8 cellular contexts compared by ENCODE assay signal in genomic region chr11:23112987-23113886, GRCh38.
DNase-seq lines count a peak whose midpoint lies in the region; ATAC-seq and TF ChIP-seq lines count a peak whose summit lies in the region.

No MANE protein-coding gene starts in this region.

- H3K27me3 ChIP-seq in fibroblast of lung (ENCODE audit: control insufficient read depth, insufficient read depth, low read length) (no peaks in the 10 kb centered on the region), parathyroid adenoma (ENCODE audit: control insufficient read depth, insufficient read depth, low read length) (no peaks in the 10 kb centered on the region)

- no peaks in the 10 kb centered on the region for H3K4me1 Mint-ChIP-seq in activated CD4-positive, alpha-beta memory T cell treated with anti-CD3 and anti-CD28 coated beads for 36 hours (ENCODE audit: low read depth)

- no peak overlapping the region for H2AFZ ChIP-seq in fibroblast of lung (ENCODE audit: low read length)
- peak overlapping the region; percentile 10 for H2AFZ ChIP-seq in parathyroid adenoma

- CTCF ChIA-PET in activated CD4-positive, alpha-beta memory T cell treated with anti-CD3 and anti-CD28 coated beads for 36 hours (lab: Charles Lee): no interaction called here

- no peaks in the 10 kb centered on the region for H3K36me3 Mint-ChIP-seq in activated CD4-positive, alpha-beta memory T cell treated with anti-CD3 and anti-CD28 coated beads for 36 hours

- TF ChIP-seq CTCF in LNCaP clone FGC (IDR thresholded peaks at IDR 0.05; ENCODE audit: control insufficient read depth, extremely low read depth, insufficient read depth): peak; percentile 68
- peak; percentile 74 to 81 for TF ChIP-seq CTCF in fibroblast of lung (conservative IDR thresholded peaks at IDR 0.05 in 1 of 2, IDR thresholded peaks at IDR 0.05 in 1 of 2; ENCODE audit: low read depth in 1 of 2, low read length in 2 of 2)
- peak; percentile 41 for TF ChIP-seq CTCF in parathyroid adenoma (IDR thresholded peaks at IDR 0.05)

- H3K79me2 ChIP-seq in fibroblast of lung (ENCODE audit: control insufficient read depth, insufficient read depth, low read length) (no peaks in the 10 kb centered on the region), parathyroid adenoma (no peaks in the 10 kb centered on the region)

- POLR2A ChIA-PET in activated CD4-positive, alpha-beta memory T cell treated with anti-CD3 and anti-CD28 coated beads for 36 hours (lab: Charles Lee): no interaction called here

- H3K27me3 Mint-ChIP-seq in activated CD4-positive, alpha-beta memory T cell treated with anti-CD3 and anti-CD28 coated beads for 36 hours: no peaks in the 10 kb centered on the region

- intact Hi-C loops in activated CD4-positive, alpha-beta memory T cell treated with anti-CD3 and anti-CD28 coated beads for 36 hours (cut with micrococcal nuclease): loop anchor here (10.0 kb wide), 1 partner anchor 238 kb away; no protein-coding TSS in a partner anchor

- H3K9ac ChIP-seq in fibroblast of lung (ENCODE audit: insufficient read depth, low read length): no peak overlapping the region
- no peak overlapping the region for H3K9ac ChIP-seq in parathyroid adenoma

- no peak overlapping the region for H3K4me2 ChIP-seq in fibroblast of lung (ENCODE audit: extremely low read depth, insufficient read depth, low read length)
- H3K4me2 ChIP-seq in parathyroid adenoma (ENCODE audit: low read length): no peak overlapping the region

- DNase-seq in EL: peak; percentile 56
- peak; percentile 83 for DNase-seq in LNCaP clone FGC (ENCODE audit: low read depth)
- DNase-seq in SHP77 (lab: John Stamatoyannopoulos, UW): peak; percentile 18 to 36
- peak; percentile 55 to 68 for DNase-seq in fibroblast of lung (ENCODE audit: low read depth in 2 of 2)
- no peak for DNase-seq in cortex of kidney (lab: John Stamatoyannopoulos, UW)
- DNase-seq in activated CD4-positive, alpha-beta memory T cell treated with anti-CD3 and anti-CD28 coated beads for 36 hours: no peak

- H3K4me1 ChIP-seq in fibroblast of lung (ENCODE audit: control insufficient read depth, extremely low read depth, insufficient read depth, low read length): no peaks in the 10 kb centered on the region
- no peaks in the 10 kb centered on the region for H3K4me1 ChIP-seq in parathyroid adenoma

- H4K20me1 ChIP-seq in fibroblast of lung (ENCODE audit: control insufficient read depth, extremely low read depth, insufficient read depth, low read length): no peaks in the 10 kb centered on the region

- H3K36me3 ChIP-seq in fibroblast of lung (ENCODE audit: control insufficient read depth, insufficient read depth, low read length) (no peaks in the 10 kb centered on the region), parathyroid adenoma (ENCODE audit: control insufficient read depth, insufficient read depth, low read length) (no peaks in the 10 kb centered on the region)

- ATAC-seq in GM21447 (IDR thresholded peaks at IDR 0.05; ENCODE audit: unreplicated experiment): peak; percentile 57

- H3K9me3 ChIP-seq in fibroblast of lung (ENCODE audit: control insufficient read depth, insufficient read depth, low read depth, low read length) (no peaks in the 10 kb centered on the region), parathyroid adenoma (ENCODE audit: control insufficient read depth, low read length) (no peaks in the 10 kb centered on the region)

- H3K4me3 Mint-ChIP-seq in activated CD4-positive, alpha-beta memory T cell treated with anti-CD3 and anti-CD28 coated beads for 36 hours: no peak overlapping the region

- no peak overlapping the region for H3K27ac Mint-ChIP-seq in activated CD4-positive, alpha-beta memory T cell treated with anti-CD3 and anti-CD28 coated beads for 36 hours

- no peak overlapping the region for H3K27ac ChIP-seq in fibroblast of lung (ENCODE audit: insufficient read depth, low read length)
- H3K27ac ChIP-seq in parathyroid adenoma: no peak overlapping the region

- H3K9me3 Mint-ChIP-seq in activated CD4-positive, alpha-beta memory T cell treated with anti-CD3 and anti-CD28 coated beads for 36 hours: peaks cover 18% of the 10 kb centered on the region

- H3K4me3 ChIP-seq in LNCaP clone FGC (ENCODE audit: low read depth, low read length): no peak overlapping the region
- H3K4me3 ChIP-seq in fibroblast of lung (replicated peaks in 1 of 4; ENCODE audit: control extremely low read depth in 1 of 4, insufficient read depth in 1 of 4, low read depth in 3 of 4, low read length in 4 of 4): no peak overlapping the region
- no peak overlapping the region for H3K4me3 ChIP-seq in parathyroid adenoma (ENCODE audit: low read depth, low read length)

Comparison
In these comparisons a context has a peak if more than half of its experiments do, and no peak if none do; other contexts are left out.
1. DNase-seq: peak in EL (single experiment), LNCaP clone FGC (single experiment), SHP77 (2 of 2) and fibroblast of lung (2 of 2); none in cortex of kidney (single experiment) and activated CD4-positive, alpha-beta memory T cell treated with anti-CD3 and anti-CD28 coated beads for 36 hours (single experiment).
2. Peak in every context shown above with its lines, with median percentiles within 50 percentile points of each other: CTCF ChIP-seq.